Comparison of ENCODE assay signal across 6 cellular contexts in genomic region chr9:65397933-65398332, GRCh38.
DNase-seq lines count a peak whose midpoint lies in the region; ATAC-seq and TF ChIP-seq lines count a peak whose summit lies in the region.
"Not testable (repeated sequence)": the region's sequence is repeated elsewhere in the genome, so short reads cannot be mapped to it uniquely, and the experiment has no call there.

No MANE protein-coding gene starts in this region.

- not testable (repeated sequence) for H3K27me3 Mint-ChIP-seq in osteocyte (ENCODE audit: unreplicated experiment)

- TF ChIP-seq CTCF in HCT116 (IDR thresholded peaks at IDR 0.05 in 2 of 3, conservative IDR thresholded peaks at IDR 0.05 in 1 of 3; ENCODE audit: borderline replicate concordance in 1 of 3, insufficient read depth in 1 of 3, low read depth in 2 of 3, low read length in 2 of 3); osteocyte (IDR thresholded peaks at IDR 0.05); testis (IDR thresholded peaks at IDR 0.05): not testable (repeated sequence)

- peaks cover 20% of the 10 kb centered on the region for H3K9me3 Mint-ChIP-seq in osteocyte (ENCODE audit: unreplicated experiment)

- H3K9ac ChIP-seq in HCT116 (ENCODE audit: low read length): not testable (repeated sequence)

- not testable (repeated sequence) for H2AFZ ChIP-seq in HCT116 (ENCODE audit: low read depth, low read length, poor library complexity, severe bottlenecking)

- intact Hi-C loops in HCT116 (cut with micrococcal nuclease); testis (cut with DNase I; ENCODE audit: low total_unique reads): not testable (repeated sequence)

- H3K36me3 ChIP-seq in HCT116 (ENCODE audit: control insufficient read depth in 1 of 2, insufficient read depth in 2 of 2, low read length in 2 of 2); testis (ENCODE audit: low read depth, missing control alignments): not testable (repeated sequence)

- H3K36me3 Mint-ChIP-seq in osteocyte (ENCODE audit: unreplicated experiment): not testable (repeated sequence)

- POLR2A ChIA-PET in HCT116 (lab: Charles Lee): not testable (repeated sequence)

- not testable (repeated sequence) for BruUV-seq in HCT116 (replicated peaks; lab: Mats Ljungman, UMichigan)

- TF ChIP-seq RAD21 in HCT116 (IDR thresholded peaks at IDR 0.05; ENCODE audit: low read depth): not testable (repeated sequence)

- DNase-seq in HCT116 (ENCODE audit: low read depth, low spot score): not testable (repeated sequence)
- peak; percentile 13 for DNase-seq in NCI-H2227 treated with DMSO at 0.1 percent for 48 hours (lab: John Stamatoyannopoulos, UW)
- peak; percentile 39 for DNase-seq in RPMI8226
- peak; percentile 24 for DNase-seq in activated effector memory CD4-positive, alpha-beta T cell treated with anti-CD3 and anti-CD28 coated beads, Interleukin-2, amount 50 U/mL, for 16 hours
- DNase-seq in osteocyte (ENCODE audit: extremely low spot score, unreplicated experiment): peak; percentile 79
- DNase-seq in testis: peak; percentile 24

- peak overlapping the region; percentile 40 for H3K4me2 ChIP-seq in HCT116 (ENCODE audit: low read length)

- RAD21 ChIA-PET in HCT116 (lab: Charles Lee; ENCODE audit: low non-redundant PET in 1 of 2, low total read pairs in 2 of 2, uncharacterized antibody in 2 of 2, unreplicated experiment in 2 of 2): not testable (repeated sequence)

- peaks cover 6 to 14% of the 10 kb centered on the region in 2 experiments; a peak in 3 of 4 replicates for H3K4me1 ChIP-seq in HCT116 (ENCODE audit: control insufficient read depth in 1 of 2, insufficient read depth in 2 of 2, low read length in 2 of 2)
- H3K4me1 ChIP-seq in testis: not testable (repeated sequence)

- not testable (repeated sequence) for TF ChIP-seq POLR2A in HCT116 (IDR thresholded peaks at IDR 0.05; ENCODE audit: borderline replicate concordance, extremely low read depth, insufficient read depth, insufficient read length); testis (IDR thresholded peaks at IDR 0.05)

- H3K9me2 ChIP-seq in HCT116 (ENCODE audit: insufficient read depth): not testable (repeated sequence)

- CTCF ChIA-PET in HCT116 (lab: Charles Lee): not testable (repeated sequence)

- 62 to 74% methylated on average over 6 to 10 of the region's 19 CpGs for WGBS in testis, 2 donors

- not testable (repeated sequence) for H4K20me1 ChIP-seq in HCT116 (ENCODE audit: insufficient read depth)

- not testable (repeated sequence) for H3K27ac ChIP-seq in HCT116 (ENCODE audit: low read depth, low read length); testis

- ATAC-seq in HCT116: peak; percentile 63

- H3K79me2 ChIP-seq in HCT116 (ENCODE audit: insufficient read depth, low read length): not testable (repeated sequence)

- H3K27ac Mint-ChIP-seq in osteocyte (ENCODE audit: unreplicated experiment): not testable (repeated sequence)

- not testable (repeated sequence) for H3K4me1 Mint-ChIP-seq in osteocyte (ENCODE audit: unreplicated experiment)

- not testable (repeated sequence) for H3K9me3 ChIP-seq in HCT116 (ENCODE audit: control insufficient read depth in 1 of 2, insufficient read depth in 1 of 2, low read depth in 1 of 2, low read length in 2 of 2); testis

- H3K27me3 ChIP-seq in HCT116 (ENCODE audit: insufficient read depth, low read length); testis: not testable (repeated sequence)

- H3K4me3 Mint-ChIP-seq in osteocyte (ENCODE audit: unreplicated experiment): not testable (repeated sequence)

- H3K4me3 ChIP-seq in HCT116 (replicated peaks in 1 of 2; ENCODE audit: low read depth in 1 of 2, low read length in 2 of 2); testis: not testable (repeated sequence)
